In the genomic region with DNA sequence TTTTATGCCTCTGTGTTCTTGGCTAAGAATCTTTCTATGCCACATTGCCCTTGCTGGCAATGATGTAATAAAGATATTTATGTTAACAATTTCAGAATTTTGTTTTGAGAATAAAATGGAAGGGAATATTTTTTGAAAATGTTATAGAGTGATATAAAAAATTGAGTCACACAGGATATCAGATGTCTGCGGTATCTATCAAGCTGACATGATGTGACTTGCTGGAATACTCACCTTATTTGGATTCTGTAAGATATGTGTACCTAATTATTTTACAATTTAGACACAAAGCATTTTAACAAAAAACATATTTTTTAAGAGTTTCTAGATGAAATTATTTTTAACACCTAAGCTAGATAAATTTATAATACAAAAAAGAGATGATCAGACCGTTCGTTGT, we compare ENCODE assay signal across 7 cellular contexts.
"Had no signal": no experiment of that assay in that cellular context is flagged by ENCODE, and none has a peak within 500 bp of the region (broad histone marks: within the 10 kb centered on the region; RNA-seq: fewer than 3 reads in every experiment).

No MANE protein-coding gene starts in this region.

- FAIRE-seq: H1, H54, HTR-8/SVneo, K562 had no signal

- H2AFZ ChIP-seq: GM23338 had no signal

- H3K4me3 ChIP-seq: GM23338, K562 had no signal

- H3K4me2 ChIP-seq: GM23338 had no signal

- ATAC-seq: GM23338, K562 had no signal

- H3K4me3 Mint-ChIP-seq: GM23338, H9 had no signal

- H3K27ac Mint-ChIP-seq: GM23338, H9 had no signal

- DNase-seq: H9, HCEC 1CT had no signal

- H3K9me3 Mint-ChIP-seq: GM23338 had no signal
